10 cellular contexts compared by ENCODE assay signal in the genomic region with DNA sequence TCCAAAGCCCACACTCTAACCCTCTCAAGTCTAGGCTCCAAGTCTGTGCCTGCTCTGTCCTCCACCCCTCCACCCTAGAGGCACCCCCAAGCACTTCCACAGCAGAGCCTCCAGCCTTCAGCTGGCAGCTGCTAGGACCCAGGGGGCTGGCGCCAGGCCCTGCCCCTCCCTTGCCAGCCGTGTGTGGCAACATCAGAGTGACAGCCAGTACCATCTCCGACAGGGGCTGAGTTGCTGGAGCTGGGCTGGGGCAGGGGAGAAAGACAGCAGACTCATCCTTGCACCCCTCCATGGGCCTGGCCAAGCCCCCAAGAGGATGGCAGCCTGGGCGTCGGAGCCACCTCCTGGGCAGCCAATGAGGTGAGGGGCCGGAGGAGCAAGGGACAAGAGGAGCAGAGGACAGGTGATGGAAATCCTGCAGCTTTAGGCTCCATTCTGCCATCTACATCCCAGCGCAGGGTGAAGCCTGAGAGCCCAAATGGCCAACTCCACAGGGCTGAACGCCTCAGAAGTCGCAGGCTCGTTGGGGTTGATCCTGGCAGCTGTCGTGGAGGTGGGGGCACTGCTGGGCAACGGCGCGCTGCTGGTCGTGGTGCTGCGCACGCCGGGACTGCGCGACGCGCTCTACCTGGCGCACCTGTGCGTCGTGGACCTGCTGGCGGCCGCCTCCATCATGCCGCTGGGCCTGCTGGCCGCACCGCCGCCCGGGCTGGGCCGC. TPM values are rescaled to one million over a fixed set of nuclear protein-coding genes. Genes with fewer than 3 reads are reported as not detected.
DNase-seq lines count a peak whose midpoint lies in the region; ATAC-seq, FAIRE-seq and TF ChIP-seq lines count a peak whose summit lies in the region.
"Had no signal": no experiment of that assay in that cellular context is flagged by ENCODE, and none has a peak within 500 bp of the region (broad histone marks: within the 10 kb centered on the region; RNA-seq: fewer than 3 reads in every experiment).

Gene GPR62, plus strand, starts transcription at position 207 of the 718 bp plus-strand sequence. Its CDS starts 272 bp downstream, at position 479.

- TF ChIP-seq CTCF in thoracic aorta (IDR thresholded peaks at IDR 0.05) (no peak), OCI-LY7 (conservative IDR thresholded peaks at IDR 0.05; ENCODE audit: low read length) (no peak)

- H3K9ac ChIP-seq in duodenal mucosa (ENCODE audit: low read depth in 1 of 2, low read length in 2 of 2) (peak within 1 kb of the TSS in 1 of 2 donors; percentile 43), mesenchymal stem cell (ENCODE audit: low read length) (no peak within 1 kb of the TSS)

- H4K8ac ChIP-seq in mesenchymal stem cell (ENCODE audit: low read length) = peak within 1 kb of the TSS; percentile 85

- H3K4ac ChIP-seq in mesenchymal stem cell (ENCODE audit: low read depth in 1 of 2, low read length in 2 of 2) = peak within 1 kb of the TSS in 1 of 2 experiments; percentile 38

- H3K4me2 ChIP-seq in mesenchymal stem cell (ENCODE audit: low read length, poor library complexity, severe bottlenecking) (peak within 1 kb of the TSS; percentile 87), OCI-LY7 (ENCODE audit: low read length) (no peak within 1 kb of the TSS)

- H2AFZ ChIP-seq in mesenchymal stem cell (ENCODE audit: low read depth, low read length) = peak within 1 kb of the TSS; percentile 6
- H2AFZ ChIP-seq in OCI-LY7 (ENCODE audit: low read length) = no peak within 1 kb of the TSS

- intact Hi-C loops in OCI-LY7 (cut with micrococcal nuclease; ENCODE audit: unreplicated experiment) = no loop called here

- H2AK5ac ChIP-seq in mesenchymal stem cell (ENCODE audit: low read length, severe bottlenecking) = peak within 1 kb of the TSS; percentile 24

- ATAC-seq in thoracic aorta (ENCODE audit: insufficient number of reproducible peaks, low FRiP score, low read depth) = no peak

- POLR2A ChIA-PET in OCI-LY7 (lab: Charles Lee) = no interaction called here

- H2BK5ac ChIP-seq in mesenchymal stem cell (ENCODE audit: low read depth, low read length, poor library complexity, severe bottlenecking) = no peak within 1 kb of the TSS

- WGBS in mesenchymal stem cell = 46% methylated on average over 14 of the region's 33 CpGs

- no peak for FAIRE-seq in urothelium cell line (lab: Jason Lieb, UNC)

- no peak within 1 kb of the TSS for H2BK15ac ChIP-seq in mesenchymal stem cell (ENCODE audit: low read depth, poor library complexity, severe bottlenecking)

- H3K18ac ChIP-seq in mesenchymal stem cell (ENCODE audit: low read depth in 1 of 2, low read length in 2 of 2) = peak within 1 kb of the TSS; percentile 59 to 71

- H3K4me3 ChIP-seq in duodenal mucosa (ENCODE audit: low read depth in 1 of 2, low read length in 2 of 2) (peak within 1 kb of the TSS; percentile 8 to 50), mesenchymal stem cell (ENCODE audit: insufficient read depth in 1 of 2, low read depth in 1 of 2, low read length in 2 of 2) (peak within 1 kb of the TSS in 1 of 2 experiments; percentile 44), thoracic aorta (peak within 1 kb of the TSS; percentile 70), OCI-LY7 (ENCODE audit: low read depth, low read length, poor library complexity, severe bottlenecking) (no peak within 1 kb of the TSS)

- peak within 1 kb of the TSS in 1 of 2 experiments; percentile 50 for H2BK12ac ChIP-seq in mesenchymal stem cell (ENCODE audit: low read length in 2 of 2)

- no TSS peak for BruUV-seq in OCI-LY7 (replicated peaks; lab: Mats Ljungman, UMichigan)

- peaks cover 5 to 12% of the 10 kb centered on the region in 2 donors for H3K27me3 ChIP-seq in duodenal mucosa (ENCODE audit: control insufficient read depth in 1 of 2, insufficient read depth in 2 of 2, low read length in 2 of 2)
- H3K27me3 ChIP-seq in mesenchymal stem cell (ENCODE audit: control insufficient read depth in 1 of 2, insufficient read depth in 1 of 2, low read length in 2 of 2) = peaks cover 4 to 13% of the 10 kb centered on the region in 2 experiments
- no peaks in the 10 kb centered on the region for H3K27me3 ChIP-seq in thoracic aorta (replicated peaks; ENCODE audit: insufficient read depth)

- peaks cover 5 to 7% of the 10 kb centered on the region in 2 donors for H3K4me1 ChIP-seq in duodenal mucosa (ENCODE audit: control insufficient read depth in 1 of 2, insufficient read depth in 2 of 2, low read length in 2 of 2)
- peaks cover 18% of the 10 kb centered on the region for H3K4me1 ChIP-seq in mesenchymal stem cell (ENCODE audit: control insufficient read depth, insufficient read depth, low read depth, low read length)
- peaks cover 3 to 17% of the 10 kb centered on the region in 2 donors for H3K4me1 ChIP-seq in thoracic aorta (ENCODE audit: control insufficient read depth in 1 of 2, low read depth in 2 of 2)
- peaks cover 3% of the 10 kb centered on the region for H3K4me1 ChIP-seq in OCI-LY7 (ENCODE audit: insufficient read depth, low read length, poor library complexity, severe bottlenecking)

- no peak within 1 kb of the TSS for H4K91ac ChIP-seq in mesenchymal stem cell (ENCODE audit: low read length)

- H3K36me3 ChIP-seq in duodenal mucosa (ENCODE audit: control insufficient read depth in 1 of 2, insufficient read depth in 2 of 2, low read length in 2 of 2) (peaks cover 2 to 11% of the 10 kb centered on the region in 2 donors), mesenchymal stem cell (ENCODE audit: control insufficient read depth in 1 of 2, insufficient read depth in 2 of 2, low read depth in 1 of 2, low read length in 2 of 2) (peaks cover 40 to 42% of the 10 kb centered on the region in 2 experiments), thoracic aorta (peaks cover 16% of the 10 kb centered on the region), OCI-LY7 (ENCODE audit: insufficient read depth, low read length) (no peaks in the 10 kb centered on the region)

- CTCF ChIA-PET in OCI-LY7 (lab: Charles Lee; ENCODE audit: unreplicated experiment) = no interaction called here

- no peaks in the 10 kb centered on the region for H3K9me2 ChIP-seq in OCI-LY7 (ENCODE audit: insufficient read depth, low read length)

- H3K23ac ChIP-seq in mesenchymal stem cell (ENCODE audit: low read length in 2 of 2) = peak within 1 kb of the TSS in 1 of 2 experiments; percentile 87

- DNase-seq in NCI-H748 (lab: John Stamatoyannopoulos, UW; ENCODE audit: unreplicated experiment) (peak; percentile 66), NCI-H748 treated with DMSO at 0.1 percent for 48 hours (lab: John Stamatoyannopoulos, UW) (no peak), mesenchymal stem cell (no peak), thoracic aorta (ENCODE audit: low spot score) (no peak), OCI-LY7 (ENCODE audit: low spot score) (no peak), AG20443 (ENCODE audit: low spot score) (no peak), urothelium cell line (ENCODE audit: low spot score) (no peak)
- DNase-seq: activated CD4-positive, alpha-beta T cell treated with anti-CD3 and anti-CD28 coated beads for 4 hours had no signal

- H3K14ac ChIP-seq in mesenchymal stem cell (ENCODE audit: low read length in 2 of 2) = peak within 1 kb of the TSS in 1 of 2 experiments; percentile 46

- H3K9me3 ChIP-seq in duodenal mucosa (ENCODE audit: control insufficient read depth in 1 of 2, low read length in 2 of 2) = no peaks in the 10 kb centered on the region
- no peaks in the 10 kb centered on the region for H3K9me3 ChIP-seq in mesenchymal stem cell (ENCODE audit: control insufficient read depth, low read length)
- H3K9me3 ChIP-seq in thoracic aorta = no peaks in the 10 kb centered on the region
- no peaks in the 10 kb centered on the region for H3K9me3 ChIP-seq in OCI-LY7 (ENCODE audit: low read length)

- H3K79me1 ChIP-seq in mesenchymal stem cell (replicated peaks; ENCODE audit: low read length, poor library complexity, severe bottlenecking) = no peaks in the 10 kb centered on the region

- no peak within 1 kb of the TSS for H3K27ac ChIP-seq in duodenal mucosa (ENCODE audit: low read depth, low read length)
- no peak within 1 kb of the TSS for H3K27ac ChIP-seq in mesenchymal stem cell (ENCODE audit: low read length, poor library complexity, severe bottlenecking)
- peak within 1 kb of the TSS; percentile 77 to 78 for H3K27ac ChIP-seq in thoracic aorta
- H3K27ac ChIP-seq in OCI-LY7 (ENCODE audit: low read depth, low read length, poor library complexity, severe bottlenecking) = no peak within 1 kb of the TSS

- H2BK120ac ChIP-seq in mesenchymal stem cell (ENCODE audit: low read depth, low read length) = no peak within 1 kb of the TSS

- H4K20me1 ChIP-seq in OCI-LY7 (ENCODE audit: insufficient read depth, low read length) = no peaks in the 10 kb centered on the region

- H3K79me2 ChIP-seq in OCI-LY7 (ENCODE audit: insufficient read depth, low read depth, low read length) = no peaks in the 10 kb centered on the region

RNA-seq across cellular contexts. Expression of gene GPR62, which starts in this region (rescaled TPM):
- not detected for polyA plus RNA-seq in mesenchymal stem cell (2013, experiment 1 of 2)
- polyA plus RNA-seq in mesenchymal stem cell (2013, experiment 2 of 2) = 0.03 TPM
- not detected for total RNA-seq in thoracic aorta
- total RNA-seq in OCI-LY7 (2014; rRNA removed; shearing (Covaris generic)) = not detected in 2 replicates
- total RNA-seq in OCI-LY7 (2022) = not detected in 2 replicates
- polyA plus RNA-seq: AG04450 had no signal

Comparison
In these comparisons a context has a peak if more than half of its experiments do, and no peak if none do; other contexts are left out.
1. H3K27ac ChIP-seq: peak in thoracic aorta (2 of 2); none in duodenal mucosa (single experiment), mesenchymal stem cell (single experiment) and OCI-LY7 (single experiment).